Comparison of ENCODE assay signal across 8 cellular contexts in the genomic region with DNA sequence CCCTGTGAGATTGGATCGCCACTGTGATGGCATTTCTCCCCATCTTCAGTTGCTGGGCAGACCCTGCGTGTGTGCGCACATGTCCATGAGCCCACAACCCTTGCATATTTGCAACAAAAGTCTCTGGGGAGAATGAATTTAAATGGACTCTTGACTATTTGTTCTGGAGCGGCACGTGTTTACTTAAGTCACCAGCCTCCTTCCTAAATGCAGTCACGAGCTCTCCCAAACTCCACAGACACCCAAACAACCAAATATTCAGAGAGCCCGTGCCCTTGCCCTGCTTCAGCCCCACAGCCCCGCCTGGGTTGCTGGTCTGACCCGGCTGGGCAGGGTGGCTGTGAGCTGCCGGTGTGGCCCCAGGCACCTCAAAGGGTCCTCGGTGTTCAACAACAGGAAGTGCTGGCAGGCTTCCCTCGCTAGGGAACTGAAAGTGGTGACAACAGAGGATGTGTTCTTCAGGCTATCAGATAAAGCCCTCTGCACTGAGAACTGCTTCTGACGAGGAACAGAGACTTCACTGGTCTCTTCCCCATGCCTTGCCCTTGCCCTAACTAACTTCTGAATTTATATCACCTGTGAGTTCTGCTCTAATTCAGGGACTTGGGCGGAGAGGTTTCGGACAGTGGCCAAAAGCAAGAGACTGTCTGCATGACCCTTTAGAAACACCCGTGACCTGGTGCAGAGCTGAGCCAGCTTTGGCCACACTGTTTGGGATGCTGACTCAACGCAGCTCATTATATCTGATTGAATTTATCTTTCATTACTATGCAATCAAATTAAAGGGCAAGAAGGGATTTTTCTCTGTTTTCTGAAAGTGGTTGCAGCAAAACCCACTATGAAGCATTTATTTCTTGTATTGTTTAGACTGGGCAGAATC. TPM values are rescaled to one million over a fixed set of nuclear protein-coding genes. Genes with fewer than 3 reads are reported as not detected.
DNase-seq lines count a peak whose midpoint lies in the region; ATAC-seq, FAIRE-seq and TF ChIP-seq lines count a peak whose summit lies in the region.

No MANE protein-coding gene starts in this region.

- peak; percentile 93 for DNase-seq in SIG-M5 treated with dmso at 0.1 percent for 504 hours (lab: John Stamatoyannopoulos, UW; ENCODE audit: unreplicated experiment)
- DNase-seq in activated naive CD4-positive, alpha-beta T cell (lab: John Stamatoyannopoulos, UW), result peak in 3 of 4 experiments; percentile 3 to 60 (median 51)
- peak; percentile 91 for DNase-seq in right atrium auricular region (ENCODE audit: low spot score)
- DNase-seq in stimulated activated CD4-positive, alpha-beta T cell treated with anti-CD3 and anti-CD28 coated beads, Interleukin-12 subunit alpha, Interleukin-12 subunit beta, amount 100 ng/mL, for 4 hours, result peak; percentile 27
- no peak for DNase-seq in cerebellar cortex (ENCODE audit: low spot score)
- no peak for DNase-seq in RCC 7860 (ENCODE audit: low spot score)

- no peak for FAIRE-seq in RCC 7860 (lab: Jason Lieb, UNC)

- H3K36me3 ChIP-seq in right atrium auricular region, result no peaks in the 10 kb centered on the region

- peak overlapping the region; percentile 53 to 75 for H3K27ac ChIP-seq in right atrium auricular region

- no peaks in the 10 kb centered on the region for H3K27me3 ChIP-seq in right atrium auricular region

- H3K4me1 ChIP-seq in right atrium auricular region, result peaks cover 0 to 24% of the 10 kb centered on the region in 2 donors

- H3K9me3 ChIP-seq in right atrium auricular region, result no peaks in the 10 kb centered on the region

- ATAC-seq in GM19025 (IDR thresholded peaks at IDR 0.05; ENCODE audit: low read depth, unreplicated experiment), result peak; percentile 99
- peak; percentile 99 for ATAC-seq in HG03097 (IDR thresholded peaks at IDR 0.05; ENCODE audit: low FRiP score, unreplicated experiment)

- peak overlapping the region in 1 of 2 donors; percentile 5 for H3K4me3 ChIP-seq in right atrium auricular region

- TF ChIP-seq CTCF in right atrium auricular region (IDR thresholded peaks at IDR 0.05), result no peak

RNA-seq across cellular contexts. Expression of a gene that starts 19.2 kb away (rescaled TPM):
- 1 to 10 TPM in 1 of 2 donors, under 1 TPM in 1; 0.26 to 1.2 TPM for total RNA-seq in right atrium auricular region

Comparison
In these comparisons a context has a peak if more than half of its experiments do, and no peak if none do; other contexts are left out.
1. DNase-seq: peak in SIG-M5 treated with dmso at 0.1 percent for 504 hours (single experiment), activated naive CD4-positive, alpha-beta T cell (3 of 4), right atrium auricular region (single experiment) and stimulated activated CD4-positive, alpha-beta T cell treated with anti-CD3 and anti-CD28 coated beads, Interleukin-12 subunit alpha, Interleukin-12 subunit beta, amount 100 ng/mL, for 4 hours (single experiment); none in cerebellar cortex (single experiment) and RCC 7860 (single experiment).